In genomic region chr1:197218857-197219256, GRCh38 we compare ENCODE assay signal across 18 cellular contexts. TPM values are rescaled to one million over a fixed set of nuclear protein-coding genes. Genes with fewer than 3 reads are reported as not detected.
DNase-seq lines count a peak whose midpoint lies in the region; ATAC-seq lines count a peak whose summit lies in the region.
"Had no signal": no experiment of that assay in that cellular context is flagged by ENCODE, and none has a peak within 500 bp of the region (broad histone marks: within the 10 kb centered on the region; RNA-seq: fewer than 3 reads in every experiment).

No MANE protein-coding gene starts in this region.

- H3K9me3 Mint-ChIP-seq in stimulated activated naive CD8-positive, alpha-beta T cell treated with anti-CD3 and anti-CD28 coated beads, Interleukin-15, amount 100 ng/mL, for 72 hours: peaks cover 10 to 20% of the 10 kb centered on the region in 2 donors
- no peaks in the 10 kb centered on the region for H3K9me3 Mint-ChIP-seq in activated T-helper 2 cell treated with anti-CD3 and anti-CD28 coated beads, Interferon-gamma antibody, Interleukin-2, Interleukin-4, amounts not matched to agents 10 μg/mL and 5 μg/mL and 100 μg/mL, durations not matched to agents 14 hours and 24 hours and 36 hours
- H3K9me3 Mint-ChIP-seq: GM23338, H9 had no signal

- no peaks in the 10 kb centered on the region for H3K36me3 Mint-ChIP-seq in activated T-helper 2 cell treated with anti-CD3 and anti-CD28 coated beads, Interferon-gamma antibody, Interleukin-2, Interleukin-4, amounts not matched to agents 10 μg/mL and 5 μg/mL and 100 μg/mL, durations not matched to agents 14 hours and 24 hours and 36 hours (ENCODE audit: low read depth)

- no peak overlapping the region for H3K27ac Mint-ChIP-seq in stimulated activated naive CD8-positive, alpha-beta T cell treated with anti-CD3 and anti-CD28 coated beads, Interleukin-15, amount 100 ng/mL, for 72 hours
- H3K27ac Mint-ChIP-seq in activated T-helper 2 cell treated with anti-CD3 and anti-CD28 coated beads, Interferon-gamma antibody, Interleukin-2, Interleukin-4, amounts not matched to agents 10 μg/mL and 5 μg/mL and 100 μg/mL, durations not matched to agents 14 hours and 24 hours and 36 hours: no peak overlapping the region
- H3K27ac Mint-ChIP-seq: B cell; CD4-positive, alpha-beta T cell; GM23338; H9 had no signal

- ATAC-seq in GM18498 (IDR thresholded peaks at IDR 0.05; ENCODE audit: unreplicated experiment): peak; percentile 67
- peak; percentile 46 for ATAC-seq in HG02852 (IDR thresholded peaks at IDR 0.05; ENCODE audit: unreplicated experiment)
- peak; percentile 40 for ATAC-seq in stimulated activated naive CD8-positive, alpha-beta T cell treated with anti-CD3 and anti-CD28 coated beads, Interleukin-15, amount 100 ng/mL, for 72 hours
- no peak for ATAC-seq in GM18870 (IDR thresholded peaks at IDR 0.05; ENCODE audit: unreplicated experiment)
- ATAC-seq: GM23338 had no signal

- DNase-seq in OCI-M1 (lab: John Stamatoyannopoulos, UW) (peak; percentile 13), GOT3 (lab: John Stamatoyannopoulos, UW) (no peak)
- no peak for DNase-seq in stimulated activated naive CD8-positive, alpha-beta T cell treated with anti-CD3 and anti-CD28 coated beads, Interleukin-15, amount 100 ng/mL, for 72 hours
- DNase-seq in activated T-helper 2 cell treated with anti-CD3 and anti-CD28 coated beads, Interferon-gamma antibody, Interleukin-2, Interleukin-4, amounts not matched to agents 10 μg/mL and 5 μg/mL and 100 μg/mL, durations not matched to agents 14 hours and 24 hours and 36 hours (ENCODE audit: low spot score): no peak
- DNase-seq: C1 segment of cervical spinal cord; CD4-positive, alpha-beta T cell; DMS79; EL; GDM1; H9; IMR-90; KBM-7 had no signal

- intact Hi-C loops in activated T-helper 2 cell treated with anti-CD3 and anti-CD28 coated beads, Interferon-gamma antibody, Interleukin-2, Interleukin-4, amounts not matched to agents 10 μg/mL and 5 μg/mL and 100 μg/mL, durations not matched to agents 14 hours and 24 hours and 36 hours (cut with micrococcal nuclease): no loop called here

- H3K4me3 Mint-ChIP-seq in stimulated activated naive CD8-positive, alpha-beta T cell treated with anti-CD3 and anti-CD28 coated beads, Interleukin-15, amount 100 ng/mL, for 72 hours: no peak overlapping the region
- no peak overlapping the region for H3K4me3 Mint-ChIP-seq in activated T-helper 2 cell treated with anti-CD3 and anti-CD28 coated beads, Interferon-gamma antibody, Interleukin-2, Interleukin-4, amounts not matched to agents 10 μg/mL and 5 μg/mL and 100 μg/mL, durations not matched to agents 14 hours and 24 hours and 36 hours (ENCODE audit: low read depth)
- H3K4me3 Mint-ChIP-seq: B cell; CD4-positive, alpha-beta T cell; GM23338; H9 had no signal

- no peaks in the 10 kb centered on the region for H3K4me1 Mint-ChIP-seq in stimulated activated naive CD8-positive, alpha-beta T cell treated with anti-CD3 and anti-CD28 coated beads, Interleukin-15, amount 100 ng/mL, for 72 hours
- peaks cover 4% of the 10 kb centered on the region for H3K4me1 Mint-ChIP-seq in activated T-helper 2 cell treated with anti-CD3 and anti-CD28 coated beads, Interferon-gamma antibody, Interleukin-2, Interleukin-4, amounts not matched to agents 10 μg/mL and 5 μg/mL and 100 μg/mL, durations not matched to agents 14 hours and 24 hours and 36 hours (ENCODE audit: low read depth)
- H3K4me1 Mint-ChIP-seq: B cell had no signal

- H3K27me3 Mint-ChIP-seq in stimulated activated naive CD8-positive, alpha-beta T cell treated with anti-CD3 and anti-CD28 coated beads, Interleukin-15, amount 100 ng/mL, for 72 hours: no peaks in the 10 kb centered on the region
- H3K27me3 Mint-ChIP-seq in activated T-helper 2 cell treated with anti-CD3 and anti-CD28 coated beads, Interferon-gamma antibody, Interleukin-2, Interleukin-4, amounts not matched to agents 10 μg/mL and 5 μg/mL and 100 μg/mL, durations not matched to agents 14 hours and 24 hours and 36 hours (ENCODE audit: low read depth): peaks cover 2% of the 10 kb centered on the region
- H3K27me3 Mint-ChIP-seq: B cell; CD4-positive, alpha-beta T cell had no signal

RNA-seq across cellular contexts. Expression of gene ZBTB41, which starts 17.8 kb away (rescaled TPM):
- 5.1 and 5.4 TPM in 2 replicates for total RNA-seq in activated T-helper 2 cell treated with anti-CD3 and anti-CD28 coated beads, Interferon-gamma antibody, Interleukin-2, Interleukin-4, amounts not matched to agents 10 μg/mL and 5 μg/mL and 100 μg/mL, durations not matched to agents 14 hours and 24 hours and 36 hours

RNA-seq across cellular contexts. Expression of gene CRB1, which starts 49.2 kb away (rescaled TPM):
- not detected in 2 replicates for total RNA-seq in activated T-helper 2 cell treated with anti-CD3 and anti-CD28 coated beads, Interferon-gamma antibody, Interleukin-2, Interleukin-4, amounts not matched to agents 10 μg/mL and 5 μg/mL and 100 μg/mL, durations not matched to agents 14 hours and 24 hours and 36 hours
- total RNA-seq: B cell, H9, HT-29, IMR-90 had no signal
